ENCODE assay signal across 12 cellular contexts in the genomic region with DNA sequence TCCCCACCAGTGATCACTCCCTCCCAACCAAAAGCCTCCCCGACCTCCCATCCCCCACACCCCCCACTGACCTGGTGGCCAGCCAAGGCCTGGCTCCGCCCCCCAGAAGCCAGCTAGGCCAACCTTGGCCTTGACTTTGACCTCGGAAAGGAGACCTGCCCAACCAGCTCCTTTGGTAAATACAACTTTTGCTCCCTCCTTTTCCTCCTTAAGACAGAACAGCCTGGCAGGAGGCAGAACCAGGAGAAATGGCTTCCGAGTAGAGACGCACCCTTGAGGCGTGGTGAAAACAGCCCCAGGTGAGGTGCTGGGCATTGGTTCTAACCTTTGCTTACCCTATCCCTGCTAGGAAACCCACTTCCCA. TPM values are rescaled to one million over a fixed set of nuclear protein-coding genes. Genes with fewer than 3 reads are reported as not detected.
DNase-seq lines count a peak whose midpoint lies in the region; ATAC-seq and TF ChIP-seq lines count a peak whose summit lies in the region.
"Had no signal": no experiment of that assay in that cellular context is flagged by ENCODE, and none has a peak within 500 bp of the region (broad histone marks: within the 10 kb centered on the region; RNA-seq: fewer than 3 reads in every experiment).

No MANE protein-coding gene starts in this region.

- DNase-seq in left lobe of liver (ENCODE audit: low spot score) (no peak), spleen (no peak), EL (no peak), osteoblast (ENCODE audit: insufficient read length, low spot score, missing footprints) (no peak)
- no peak for DNase-seq in stimulated activated CD4-positive, alpha-beta T cell treated with anti-CD3 and anti-CD28 coated beads, Interleukin-4, amount 100 ng/mL, for 4 hours
- DNase-seq: islet precursor cell, Kasumi-1, SW 1271 had no signal

- POLR2A ChIA-PET in HEK293 (lab: Yijun Ruan, JAX): interaction anchor here (0.6 kb wide), 1 partner anchor 38 kb away, joined by 5 read pairs; no protein-coding TSS in a partner anchor

- WGBS in spleen, 5 donors: 75 to 85% (median 81%) methylated on average over 4 to 6 of the region's 6 CpGs

- H3K9me3 ChIP-seq in HEK293 (ENCODE audit: control insufficient read depth, insufficient read depth, low read depth, low read length) (no peaks in the 10 kb centered on the region), spleen (no peaks in the 10 kb centered on the region), osteoblast (ENCODE audit: low read depth, low read length) (no peaks in the 10 kb centered on the region)
- H3K9me3 ChIP-seq: ascending aorta had no signal

- H3K36me3 ChIP-seq in HEK293 (ENCODE audit: control insufficient read depth in 2 of 2, insufficient read depth in 1 of 2, low read length in 2 of 2) (no peaks in the 10 kb centered on the region), spleen (no peaks in the 10 kb centered on the region), osteoblast (ENCODE audit: insufficient read depth, low read length) (no peaks in the 10 kb centered on the region)
- H3K36me3 ChIP-seq: ascending aorta had no signal

- H3K4me3 ChIP-seq in HEK293 (ENCODE audit: low read depth, low read length): no peak overlapping the region
- H3K4me3 ChIP-seq in spleen: no peak overlapping the region
- no peak overlapping the region for H3K4me3 ChIP-seq in osteoblast (ENCODE audit: insufficient read depth, low read length)
- H3K4me3 ChIP-seq: ascending aorta had no signal

- intact Hi-C loops in spleen (cut with DNase I; ENCODE audit: low total_unique reads): no loop called here

- H3K79me2 ChIP-seq in osteoblast (ENCODE audit: insufficient read depth, low read length): no peaks in the 10 kb centered on the region

- CTCF ChIA-PET in HEK293 (lab: Yijun Ruan, JAX): interaction anchor here (1.4 to 2.1 kb wide), 2 partner anchors 23 to 41 kb away, joined by 3 to 7 read pairs; no protein-coding TSS in a partner anchor

- H3K27me3 ChIP-seq in spleen (replicated peaks in 1 of 7) (no peaks in the 10 kb centered on the region), osteoblast (ENCODE audit: insufficient read depth, low read length) (no peaks in the 10 kb centered on the region)
- H3K27me3 ChIP-seq: ascending aorta had no signal

- H2AFZ ChIP-seq in osteoblast (ENCODE audit: low read length): no peak overlapping the region

- no peak overlapping the region for H3K4me2 ChIP-seq in osteoblast (ENCODE audit: insufficient read depth, low read length)

- H3K4me1 ChIP-seq in HEK293 (ENCODE audit: control insufficient read depth, insufficient read depth, low read length) (peaks cover 16% of the 10 kb centered on the region), spleen (peaks cover 0 to 27% (median 15%) of the 10 kb centered on the region in 6 donors), osteoblast (ENCODE audit: insufficient read depth, low read length) (no peaks in the 10 kb centered on the region)
- H3K4me1 ChIP-seq: ascending aorta had no signal

- no peak for TF ChIP-seq POLR2A in spleen (IDR thresholded peaks at IDR 0.05)

- ATAC-seq in left lobe of liver (peak; percentile 28), HG03175 (IDR thresholded peaks at IDR 0.05; ENCODE audit: unreplicated experiment) (no peak)

- no peaks in the 10 kb centered on the region for H4K20me1 ChIP-seq in osteoblast (ENCODE audit: insufficient read depth, low read length)

- no peak overlapping the region for H3K27ac ChIP-seq in HEK293 (ENCODE audit: extremely low read depth, low read depth, low read length)
- H3K27ac ChIP-seq in VCaP: peak overlapping the region; percentile 86
- peak overlapping the region in 7 of 8 donors; percentile 27 to 76 (median 58) for H3K27ac ChIP-seq in spleen
- H3K27ac ChIP-seq in osteoblast (ENCODE audit: low read depth, low read length): no peak overlapping the region

- no peak for TF ChIP-seq CTCF in HEK293 (tag by site-specific recombination; IDR thresholded peaks at IDR 0.05)
- TF ChIP-seq CTCF in VCaP (conservative IDR thresholded peaks at IDR 0.05): no peak
- TF ChIP-seq CTCF in spleen (IDR thresholded peaks at IDR 0.05 in 8 of 11, conservative IDR thresholded peaks at IDR 0.05 in 3 of 11): no peak
- no peak for TF ChIP-seq CTCF in osteoblast (IDR thresholded peaks at IDR 0.05; ENCODE audit: extremely low read depth, low read depth, low read length)

TF ChIP-seq in HEK293, 187 proteins besides CTCF, POLR2A, EP300 and RAD21:
- TF ChIP-seq, protein P1, sequence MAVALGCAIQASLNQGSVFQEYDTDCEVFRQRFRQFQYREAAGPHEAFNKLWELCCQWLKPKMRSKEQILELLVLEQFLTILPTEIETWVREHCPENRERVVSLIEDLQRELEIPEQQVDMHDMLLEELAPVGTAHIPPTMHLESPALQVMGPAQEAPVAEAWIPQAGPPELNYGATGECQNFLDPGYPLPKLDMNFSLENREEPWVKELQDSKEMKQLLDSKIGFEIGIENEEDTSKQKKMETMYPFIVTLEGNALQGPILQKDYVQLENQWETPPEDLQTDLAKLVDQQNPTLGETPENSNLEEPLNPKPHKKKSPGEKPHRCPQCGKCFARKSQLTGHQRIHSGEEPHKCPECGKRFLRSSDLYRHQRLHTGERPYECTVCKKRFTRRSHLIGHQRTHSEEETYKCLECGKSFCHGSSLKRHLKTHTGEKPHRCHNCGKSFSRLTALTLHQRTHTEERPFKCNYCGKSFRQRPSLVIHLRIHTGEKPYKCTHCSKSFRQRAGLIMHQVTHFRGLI (tag by site-specific recombination; IDR thresholded peaks at IDR 0.05): peak; percentile 59; the same call in 1 of the 2 replicates
- TF ChIP-seq ZNF785 (tag by site-specific recombination; IDR thresholded peaks at IDR 0.05) (no peak), ZNF843 (tag by site-specific recombination; IDR thresholded peaks at IDR 0.05) (no peak), ZNF214 (tag by site-specific recombination; IDR thresholded peaks at IDR 0.05; ENCODE audit: borderline replicate concordance) (no peak)
- TF ChIP-seq, protein P2, sequence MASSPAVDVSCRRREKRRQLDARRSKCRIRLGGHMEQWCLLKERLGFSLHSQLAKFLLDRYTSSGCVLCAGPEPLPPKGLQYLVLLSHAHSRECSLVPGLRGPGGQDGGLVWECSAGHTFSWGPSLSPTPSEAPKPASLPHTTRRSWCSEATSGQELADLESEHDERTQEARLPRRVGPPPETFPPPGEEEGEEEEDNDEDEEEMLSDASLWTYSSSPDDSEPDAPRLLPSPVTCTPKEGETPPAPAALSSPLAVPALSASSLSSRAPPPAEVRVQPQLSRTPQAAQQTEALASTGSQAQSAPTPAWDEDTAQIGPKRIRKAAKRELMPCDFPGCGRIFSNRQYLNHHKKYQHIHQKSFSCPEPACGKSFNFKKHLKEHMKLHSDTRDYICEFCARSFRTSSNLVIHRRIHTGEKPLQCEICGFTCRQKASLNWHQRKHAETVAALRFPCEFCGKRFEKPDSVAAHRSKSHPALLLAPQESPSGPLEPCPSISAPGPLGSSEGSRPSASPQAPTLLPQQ (tag by site-specific recombination; IDR thresholded peaks at IDR 0.05): no peak

RNA-seq across cellular contexts. Expression of a gene that starts 27.0 kb away (rescaled TPM):
- total RNA-seq in left lobe of liver (25.8 TPM), spleen (10 to 100 TPM in 2 of 7 donors, 1 to 10 TPM in 5; 3.7 to 12.8 (median 7.6) TPM), osteoblast (0.29 and 1.1 TPM in 2 replicates)
- polyA plus RNA-seq in spleen: 1 to 10 TPM; 1.8 to 3.3 (median 2.0) TPM

Comparison
In these comparisons a context has a peak if more than half of its experiments do, and no peak if none do; other contexts are left out.
1. H3K27ac ChIP-seq: peak in VCaP (single experiment) and spleen (7 of 8); none in HEK293 (single experiment) and osteoblast (single experiment).